In genomic region chr11:48054994-48055291, GRCh38 we compare ENCODE assay signal across 14 cellular contexts.
A peak's percentile ranks its signal among the peaks of the same experiment; 100 is the strongest.
DNase-seq lines count a peak whose midpoint lies in the region; TF ChIP-seq lines count a peak whose summit lies in the region.
"Had no signal": no experiment of that assay in that cellular context is flagged by ENCODE, and none has a peak within 500 bp of the region (broad histone marks: within the 10 kb centered on the region; RNA-seq: fewer than 3 reads in every experiment).

No MANE protein-coding gene starts in this region.

- H3K27me3 ChIP-seq in colonic mucosa: no peaks in the 10 kb centered on the region
- no peaks in the 10 kb centered on the region for H3K27me3 ChIP-seq in neutrophil
- H3K27me3 ChIP-seq: esophagus muscularis mucosa had no signal

- TF ChIP-seq POLR2A in NB4 (IDR thresholded peaks at IDR 0.05; ENCODE audit: extremely low read depth, insufficient read length): no peak

- H3K4me1 Mint-ChIP-seq in activated CD4-positive, alpha-beta T cell treated with anti-CD3 and anti-CD28 coated beads, Interleukin-2, amount 10 ng/mL, durations not matched to agents 24 days and 14 days: peaks cover 80% of the 10 kb centered on the region

- no peak for DNase-seq in activated CD4-positive, alpha-beta T cell treated with anti-CD3 and anti-CD28 coated beads, Interleukin-2, amount 10 ng/mL, durations not matched to agents 24 days and 14 days
- DNase-seq in activated CD4-positive, alpha-beta T cell treated with anti-CD3 and anti-CD28 coated beads for 4 hours: no peak
- DNase-seq in NB4 (ENCODE audit: low read depth) (peak; percentile 58), colonic mucosa (no peak), middle frontal gyrus (ENCODE audit: extremely low spot score, low spot score) (no peak), NCI-H1417 treated with DMSO at 0.1 percent for 48 hours (lab: John Stamatoyannopoulos, UW) (no peak), NCI-H345 (lab: John Stamatoyannopoulos, UW) (no peak)
- DNase-seq: ACHN, amniotic stem cell, NCI-H1694, NCI-H526 had no signal

- H3K4me3 Mint-ChIP-seq in activated CD4-positive, alpha-beta T cell treated with anti-CD3 and anti-CD28 coated beads, Interleukin-2, amount 10 ng/mL, durations not matched to agents 24 days and 14 days: peak overlapping the region; percentile 72

- H3K4me1 ChIP-seq in colonic mucosa: peaks cover 26% of the 10 kb centered on the region
- H3K4me1 ChIP-seq in neutrophil (ENCODE audit: control insufficient read depth in 1 of 2, insufficient read depth in 1 of 2, low read depth in 1 of 2, low read length in 1 of 2): peaks cover 70 to 84% of the 10 kb centered on the region in 2 experiments

- intact Hi-C loops in activated CD4-positive, alpha-beta T cell treated with anti-CD3 and anti-CD28 coated beads, Interleukin-2, amount 10 ng/mL, durations not matched to agents 24 days and 14 days (cut with micrococcal nuclease): loop anchor here (1.0 to 2.0 kb wide), 8 partner anchors 18 to 121 kb away; partner anchors contain the start of gene PTPRJ
- intact Hi-C loops in colonic mucosa (cut with DNase I): no loop called here

- H3K4me3 ChIP-seq in NB4 (ENCODE audit: low read depth, low read length) (no peak overlapping the region), colonic mucosa (no peak overlapping the region), neutrophil (ENCODE audit: low read depth in 1 of 2, low read length in 1 of 2) (peak overlapping the region; percentile 46)
- H3K4me3 ChIP-seq: coronary artery, esophagus muscularis mucosa had no signal

- peak overlapping the region in 1 of 2 donors; percentile 24 for H3K9ac ChIP-seq in colonic mucosa (ENCODE audit: low read depth in 2 of 2, low read length in 2 of 2)

- peaks cover 29% of the 10 kb centered on the region for H3K36me3 Mint-ChIP-seq in activated CD4-positive, alpha-beta T cell treated with anti-CD3 and anti-CD28 coated beads, Interleukin-2, amount 10 ng/mL, durations not matched to agents 24 days and 14 days (ENCODE audit: low read depth)

- peak overlapping the region; percentile 90 for H3K27ac Mint-ChIP-seq in activated CD4-positive, alpha-beta T cell treated with anti-CD3 and anti-CD28 coated beads, Interleukin-2, amount 10 ng/mL, durations not matched to agents 24 days and 14 days

- no peaks in the 10 kb centered on the region for H3K9me3 Mint-ChIP-seq in activated CD4-positive, alpha-beta T cell treated with anti-CD3 and anti-CD28 coated beads, Interleukin-2, amount 10 ng/mL, durations not matched to agents 24 days and 14 days

- TF ChIP-seq CTCF in NB4 (IDR thresholded peaks at IDR 0.05; ENCODE audit: low read depth, low read length) (no peak), colonic mucosa (IDR thresholded peaks at IDR 0.05) (no peak), neutrophil (IDR thresholded peaks at IDR 0.05) (no peak)

- no peaks in the 10 kb centered on the region for H3K27me3 Mint-ChIP-seq in activated CD4-positive, alpha-beta T cell treated with anti-CD3 and anti-CD28 coated beads, Interleukin-2, amount 10 ng/mL, durations not matched to agents 24 days and 14 days

- H3K27ac ChIP-seq in colonic mucosa (peak overlapping the region; percentile 63), neutrophil (peak overlapping the region; percentile 78)
- H3K27ac ChIP-seq: coronary artery, esophagus muscularis mucosa had no signal

- H3K9me3 ChIP-seq in colonic mucosa: no peaks in the 10 kb centered on the region
- H3K9me3 ChIP-seq in neutrophil: no peaks in the 10 kb centered on the region
- H3K9me3 ChIP-seq: esophagus muscularis mucosa had no signal

- H3K36me3 ChIP-seq in colonic mucosa (no peaks in the 10 kb centered on the region), neutrophil (peaks cover 5% of the 10 kb centered on the region)
- H3K36me3 ChIP-seq: esophagus muscularis mucosa had no signal

Comparison
In these comparisons a context has a peak if more than half of its experiments do, and no peak if none do; other contexts are left out.
1. H3K4me3 ChIP-seq: peak in neutrophil (2 of 2); none in NB4 (single experiment) and colonic mucosa (single experiment).